Comparison of ENCODE assay signal across 8 cellular contexts in genomic region chr20:34538671-34539123, GRCh38. TPM values are rescaled to one million over a fixed set of nuclear protein-coding genes. Genes with fewer than 3 reads are reported as not detected.
DNase-seq lines count a peak whose midpoint lies in the region; ATAC-seq, FAIRE-seq and TF ChIP-seq lines count a peak whose summit lies in the region.

No MANE protein-coding gene starts in this region.

- no peak for ATAC-seq in GM19467 (IDR thresholded peaks at IDR 0.05; ENCODE audit: unreplicated experiment)

- DNase-seq in AG08396 (ENCODE audit: low spot score) (peak; percentile 66), GM19239 (ENCODE audit: insufficient read length, low spot score) (peak; percentile 54), RPMI7951 (ENCODE audit: low read depth) (peak; percentile 44), cardiac muscle cell (ENCODE audit: low read depth in 1 of 2, low spot score in 1 of 2) (peak; percentile 49 to 76), small intestine (peak; percentile 45), H54 (ENCODE audit: insufficient read length, low spot score) (no peak)
- DNase-seq in activated naive CD4-positive, alpha-beta T cell treated with anti-CD3 and anti-CD28 coated beads, Interleukin-2, amount 50 U/mL, for 16 hours = peak; percentile 56

- H3K4me1 ChIP-seq in cardiac muscle cell (ENCODE audit: low read depth) (peaks cover 5% of the 10 kb centered on the region), small intestine (ENCODE audit: control insufficient read depth in 2 of 2, insufficient read depth in 1 of 2, low read depth in 1 of 2, low read length in 1 of 2) (no peaks in the 10 kb centered on the region)

- H3K36me3 ChIP-seq in cardiac muscle cell = peaks cover 30% of the 10 kb centered on the region
- peaks cover 14 to 19% of the 10 kb centered on the region in 2 donors for H3K36me3 ChIP-seq in small intestine (ENCODE audit: control insufficient read depth in 2 of 2, insufficient read depth in 2 of 2, low read length in 2 of 2)

- peak; percentile 8 for FAIRE-seq in GM19239 (lab: Jason Lieb, UNC)
- no peak for FAIRE-seq in small intestine (lab: Jason Lieb, UNC)
- no peak for FAIRE-seq in H54 (lab: Jason Lieb, UNC)

- TF ChIP-seq CTCF in cardiac muscle cell (IDR thresholded peaks at IDR 0.05; ENCODE audit: low read depth, low read length) = peak; percentile 91

- 25 to 48% (median 42%) methylated on average over 5 of the region's 5 CpGs for WGBS in small intestine, 3 donors

- peak overlapping the region; percentile 8 for H3K27ac ChIP-seq in cardiac muscle cell
- H3K27ac ChIP-seq in small intestine (ENCODE audit: low read depth in 1 of 2, low read length in 1 of 2) = no peak overlapping the region

- no peaks in the 10 kb centered on the region for H3K27me3 ChIP-seq in cardiac muscle cell
- no peaks in the 10 kb centered on the region for H3K27me3 ChIP-seq in small intestine (ENCODE audit: control insufficient read depth in 2 of 2, insufficient read depth in 2 of 2, low read length in 2 of 2)

- TF ChIP-seq POLR2A in H54 (IDR thresholded peaks at IDR 0.05; ENCODE audit: low read depth, low read length) = no peak

- H3K9me3 ChIP-seq in cardiac muscle cell (ENCODE audit: low read depth) (no peaks in the 10 kb centered on the region), small intestine (ENCODE audit: control insufficient read depth, low read depth) (no peaks in the 10 kb centered on the region)

- H3K4me3 ChIP-seq in cardiac muscle cell (no peak overlapping the region), small intestine (ENCODE audit: low read depth in 1 of 2, low read length in 2 of 2) (no peak overlapping the region)

RNA-seq across cellular contexts. Expression of gene MAP1LC3A, which starts 19.8 kb away (rescaled TPM):
- 32.2 and 55.0 TPM in 2 replicates for total RNA-seq in RPMI7951 (2014; rRNA removed; shearing (Covaris generic))
- 24.3 and 38.7 TPM in 2 replicates for total RNA-seq in cardiac muscle cell
- 29.7 and 54.0 TPM in 2 replicates for polyA plus RNA-seq in cardiac muscle cell
- 10 to 100 TPM; 49.4 to 83.6 (median 57.8) TPM for polyA plus RNA-seq in small intestine

RNA-seq across cellular contexts. Expression of gene DYNLRB1, which starts 22.5 kb away (rescaled TPM):
- 287 and 346 TPM in 2 replicates for total RNA-seq in RPMI7951 (2014; rRNA removed; shearing (Covaris generic))
- total RNA-seq in cardiac muscle cell = 132 and 155 TPM in 2 replicates
- polyA plus RNA-seq in cardiac muscle cell = 288 and 330 TPM in 2 replicates
- 100 to 1,000 TPM; 147 to 306 (median 260) TPM for polyA plus RNA-seq in small intestine
